In the genomic region with DNA sequence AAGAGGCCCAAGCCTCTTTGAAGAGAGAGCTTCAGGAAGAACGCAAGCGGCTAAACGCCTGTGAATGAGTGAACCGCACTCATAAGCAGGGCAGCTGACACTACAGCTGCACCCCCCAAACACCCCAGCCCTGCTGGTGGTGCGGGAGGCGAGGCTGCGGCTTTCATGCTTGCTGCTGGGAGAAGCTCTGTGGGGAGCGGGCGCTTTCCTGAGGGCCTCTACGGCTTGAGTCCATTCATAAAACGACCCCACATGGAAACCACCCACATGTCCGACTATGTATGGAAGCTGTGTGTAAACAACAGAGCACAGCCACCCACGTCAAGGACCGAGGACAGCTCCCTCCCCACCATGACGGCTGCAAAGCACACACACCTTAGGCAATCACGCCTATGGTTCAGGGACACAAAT, we compare ENCODE assay signal across 1 cellular context.
TF ChIP-seq lines count a peak whose summit lies in the region.

No MANE protein-coding gene starts in this region.

TF ChIP-seq in HepG2, 621 proteins besides CTCF, POLR2A, EP300 and RAD21:
- TF ChIP-seq FOXA3 (CRISPR knock-in tag; IDR thresholded peaks at IDR 0.05) (0 out of 2 replicates have a peak, but pooled peaks have one; percentile 23), ATF1 (CRISPR knock-in tag; IDR thresholded peaks at IDR 0.05) (no peak), MXI1 (IDR thresholded peaks at IDR 0.05; ENCODE audit: borderline replicate concordance, low read depth, low read length) (0 out of 3 replicates have a peak, but pooled peaks have one; percentile 35), ZNF609 (CRISPR knock-in tag; IDR thresholded peaks at IDR 0.05; ENCODE audit: borderline replicate concordance) (no peak), MTA1 (CRISPR knock-in tag; IDR thresholded peaks at IDR 0.05; ENCODE audit: borderline replicate concordance) (0 out of 2 replicates have a peak, but pooled peaks have one; percentile 20), HNRNPUL1 (IDR thresholded peaks at IDR 0.05; ENCODE audit: low read depth, low read length) (no peak), ZFP1 (CRISPR knock-in tag; IDR thresholded peaks at IDR 0.05) (no peak), HINFP (CRISPR knock-in tag; IDR thresholded peaks at IDR 0.05; ENCODE audit: low read depth) (no peak), RBM22 (optimal IDR thresholded peaks at IDR 0.05; ENCODE audit: low read length) (no peak), YEATS2 (CRISPR knock-in tag; IDR thresholded peaks at IDR 0.05; ENCODE audit: borderline replicate concordance) (peak; percentile 5; the same call in 1 of the 2 replicates), PATZ1 (CRISPR knock-in tag; IDR thresholded peaks at IDR 0.05) (no peak), TBL1XR1 (IDR thresholded peaks at IDR 0.05; ENCODE audit: borderline replicate concordance, low read length, partially characterized antibody) (no peak), ZNF260 (CRISPR knock-in tag; IDR thresholded peaks at IDR 0.05; ENCODE audit: borderline replicate concordance, low read depth) (no peak), FOXA1 (IDR thresholded peaks at IDR 0.05) (no peak), FOXA1 (CRISPR knock-in tag; IDR thresholded peaks at IDR 0.05) (peak; percentile 38; the same call in 1 of the 2 replicates), MZF1 (CRISPR knock-in tag; IDR thresholded peaks at IDR 0.05; ENCODE audit: borderline replicate concordance) (no peak), U2AF2 (IDR thresholded peaks at IDR 0.05; ENCODE audit: low read depth, low read length) (no peak), TGIF2 (CRISPR knock-in tag; IDR thresholded peaks at IDR 0.05) (peak; percentile 59; the same call in 1 of the 2 replicates), MIER2 (CRISPR knock-in tag; IDR thresholded peaks at IDR 0.05) (peak; percentile 90), SIN3A (IDR thresholded peaks at IDR 0.05; ENCODE audit: borderline replicate concordance, low read depth, low read length) (0 out of 2 replicates have a peak, but pooled peaks have one; percentile 22), BORCS8-MEF2B (CRISPR knock-in tag; IDR thresholded peaks at IDR 0.05) (no peak), PHF5A (CRISPR knock-in tag; IDR thresholded peaks at IDR 0.05; ENCODE audit: low read depth, unreplicated experiment) (no peak), SAP130 (CRISPR knock-in tag; IDR thresholded peaks at IDR 0.05; ENCODE audit: low read depth) (peak; percentile 33; the same call in 1 of the 2 replicates), SRY (CRISPR knock-in tag; IDR thresholded peaks at IDR 0.05) (no peak), ZNF891 (CRISPR knock-in tag; IDR thresholded peaks at IDR 0.05) (no peak), TARDBP (CRISPR knock-in tag; IDR thresholded peaks at IDR 0.05) (0 out of 2 replicates have a peak, but pooled peaks have one; percentile 21), PBX2 (CRISPR knock-in tag; IDR thresholded peaks at IDR 0.05) (no peak)
- TF ChIP-seq, protein P1, sequence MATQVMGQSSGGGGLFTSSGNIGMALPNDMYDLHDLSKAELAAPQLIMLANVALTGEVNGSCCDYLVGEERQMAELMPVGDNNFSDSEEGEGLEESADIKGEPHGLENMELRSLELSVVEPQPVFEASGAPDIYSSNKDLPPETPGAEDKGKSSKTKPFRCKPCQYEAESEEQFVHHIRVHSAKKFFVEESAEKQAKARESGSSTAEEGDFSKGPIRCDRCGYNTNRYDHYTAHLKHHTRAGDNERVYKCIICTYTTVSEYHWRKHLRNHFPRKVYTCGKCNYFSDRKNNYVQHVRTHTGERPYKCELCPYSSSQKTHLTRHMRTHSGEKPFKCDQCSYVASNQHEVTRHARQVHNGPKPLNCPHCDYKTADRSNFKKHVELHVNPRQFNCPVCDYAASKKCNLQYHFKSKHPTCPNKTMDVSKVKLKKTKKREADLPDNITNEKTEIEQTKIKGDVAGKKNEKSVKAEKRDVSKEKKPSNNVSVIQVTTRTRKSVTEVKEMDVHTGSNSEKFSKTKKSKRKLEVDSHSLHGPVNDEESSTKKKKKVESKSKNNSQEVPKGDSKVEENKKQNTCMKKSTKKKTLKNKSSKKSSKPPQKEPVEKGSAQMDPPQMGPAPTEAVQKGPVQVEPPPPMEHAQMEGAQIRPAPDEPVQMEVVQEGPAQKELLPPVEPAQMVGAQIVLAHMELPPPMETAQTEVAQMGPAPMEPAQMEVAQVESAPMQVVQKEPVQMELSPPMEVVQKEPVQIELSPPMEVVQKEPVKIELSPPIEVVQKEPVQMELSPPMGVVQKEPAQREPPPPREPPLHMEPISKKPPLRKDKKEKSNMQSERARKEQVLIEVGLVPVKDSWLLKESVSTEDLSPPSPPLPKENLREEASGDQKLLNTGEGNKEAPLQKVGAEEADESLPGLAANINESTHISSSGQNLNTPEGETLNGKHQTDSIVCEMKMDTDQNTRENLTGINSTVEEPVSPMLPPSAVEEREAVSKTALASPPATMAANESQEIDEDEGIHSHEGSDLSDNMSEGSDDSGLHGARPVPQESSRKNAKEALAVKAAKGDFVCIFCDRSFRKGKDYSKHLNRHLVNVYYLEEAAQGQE (IDR thresholded peaks at IDR 0.05; ENCODE audit: borderline replicate concordance in 1 of 2, low read depth in 1 of 2, low read length in 2 of 2) = peak; percentile 62 to 91
- TF ChIP-seq, protein P2, sequence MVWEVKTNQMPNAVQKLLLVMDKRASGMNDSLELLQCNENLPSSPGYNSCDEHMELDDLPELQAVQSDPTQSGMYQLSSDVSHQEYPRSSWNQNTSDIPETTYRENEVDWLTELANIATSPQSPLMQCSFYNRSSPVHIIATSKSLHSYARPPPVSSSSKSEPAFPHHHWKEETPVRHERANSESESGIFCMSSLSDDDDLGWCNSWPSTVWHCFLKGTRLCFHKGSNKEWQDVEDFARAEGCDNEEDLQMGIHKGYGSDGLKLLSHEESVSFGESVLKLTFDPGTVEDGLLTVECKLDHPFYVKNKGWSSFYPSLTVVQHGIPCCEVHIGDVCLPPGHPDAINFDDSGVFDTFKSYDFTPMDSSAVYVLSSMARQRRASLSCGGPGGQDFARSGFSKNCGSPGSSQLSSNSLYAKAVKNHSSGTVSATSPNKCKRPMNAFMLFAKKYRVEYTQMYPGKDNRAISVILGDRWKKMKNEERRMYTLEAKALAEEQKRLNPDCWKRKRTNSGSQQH (CRISPR knock-in tag; IDR thresholded peaks at IDR 0.05; ENCODE audit: low read depth) = 0 out of 2 replicates have a peak, but pooled peaks have one; percentile 41
- TF ChIP-seq, protein P3, sequence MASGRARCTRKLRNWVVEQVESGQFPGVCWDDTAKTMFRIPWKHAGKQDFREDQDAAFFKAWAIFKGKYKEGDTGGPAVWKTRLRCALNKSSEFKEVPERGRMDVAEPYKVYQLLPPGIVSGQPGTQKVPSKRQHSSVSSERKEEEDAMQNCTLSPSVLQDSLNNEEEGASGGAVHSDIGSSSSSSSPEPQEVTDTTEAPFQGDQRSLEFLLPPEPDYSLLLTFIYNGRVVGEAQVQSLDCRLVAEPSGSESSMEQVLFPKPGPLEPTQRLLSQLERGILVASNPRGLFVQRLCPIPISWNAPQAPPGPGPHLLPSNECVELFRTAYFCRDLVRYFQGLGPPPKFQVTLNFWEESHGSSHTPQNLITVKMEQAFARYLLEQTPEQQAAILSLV (CRISPR knock-in tag; IDR thresholded peaks at IDR 0.05; ENCODE audit: borderline replicate concordance) = no peak
